Comparison of ENCODE assay signal across 1 cellular context in the genomic region with DNA sequence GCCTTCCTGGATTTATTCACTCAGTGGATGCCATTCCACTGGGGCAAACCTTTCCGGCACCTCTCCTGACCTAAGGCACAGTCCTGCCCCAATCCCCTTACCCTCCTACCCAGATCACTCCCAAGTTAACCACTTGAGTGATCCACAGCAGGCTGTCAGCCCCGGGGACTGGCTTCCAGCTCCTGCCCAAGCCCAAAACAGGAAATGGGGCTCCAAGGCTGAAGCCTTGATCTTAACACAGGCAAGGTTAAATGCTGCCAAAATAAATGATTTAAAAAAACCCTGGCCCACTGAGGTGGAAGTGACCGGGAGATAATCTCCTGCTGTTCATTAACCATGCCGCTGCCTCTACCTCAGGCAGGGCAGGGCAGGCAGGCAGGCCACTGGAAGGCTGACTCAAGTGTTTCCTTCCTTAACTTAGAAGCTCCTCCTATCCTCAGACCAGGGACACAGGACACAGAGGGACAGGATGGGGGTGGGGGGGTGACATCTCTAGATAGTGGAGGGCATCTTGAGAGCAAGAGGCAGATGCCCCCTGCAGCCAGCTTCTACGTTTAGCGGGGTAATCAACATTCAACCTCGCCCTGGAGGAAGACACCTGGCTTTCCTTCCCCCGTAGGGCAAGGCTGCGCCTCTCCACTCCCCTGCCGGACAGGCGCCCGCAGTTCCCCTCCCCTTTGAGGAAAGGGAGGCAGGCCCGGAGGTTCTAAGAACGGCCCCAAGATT.
TF ChIP-seq lines count a peak whose summit lies in the region.

No MANE protein-coding gene starts in this region.

TF ChIP-seq in SK-N-SH treated with all-trans-retinoic acid at 6 μM for 48 hours, 23 proteins besides CTCF, POLR2A, EP300 and RAD21 (continued from another document):
- TF ChIP-seq TCF4 (CRISPR knock-in tag; IDR thresholded peaks at IDR 0.05; ENCODE audit: borderline replicate concordance) (no peak), SNAI2 (CRISPR knock-in tag; IDR thresholded peaks at IDR 0.05) (no peak), CSDC2 (CRISPR knock-in tag; IDR thresholded peaks at IDR 0.05) (no peak), ISL1 (CRISPR knock-in tag; IDR thresholded peaks at IDR 0.05) (no peak), ZNF8 (CRISPR knock-in tag; IDR thresholded peaks at IDR 0.05) (no peak)
TF ChIP-seq in SK-N-SH treated with all-trans-retinoic acid at 6 μM for 48 hours: peak in this region for 0.
